In genomic region chr2:31037058-31037457, GRCh38 we compare ENCODE assay signal across 14 cellular contexts.
DNase-seq lines count a peak whose midpoint lies in the region; ATAC-seq and TF ChIP-seq lines count a peak whose summit lies in the region.
"Had no signal": no experiment of that assay in that cellular context is flagged by ENCODE, and none has a peak within 500 bp of the region (broad histone marks: within the 10 kb centered on the region; RNA-seq: fewer than 3 reads in every experiment).

No MANE protein-coding gene starts in this region.

- no peak for TF ChIP-seq CTCF in choroid plexus epithelial cell (conservative IDR thresholded peaks at IDR 0.05; ENCODE audit: low read depth, low read length)

- in situ Hi-C loops in Caki2 (cut with HindIII; ENCODE audit: low pct_unique_long_range_greater_than_20kb, low sequenced_read_pairs) (no loop called here), KBM-7 (cut with MboI; ENCODE audit: low pct_unique_long_range_greater_than_20kb, low sequenced_read_pairs) (no loop called here)

- ATAC-seq in HG03469 (IDR thresholded peaks at IDR 0.05; ENCODE audit: unreplicated experiment) (no peak), HG02938 (IDR thresholded peaks at IDR 0.05; ENCODE audit: unreplicated experiment) (no peak)

- no peak overlapping the region for H3K4me3 ChIP-seq in choroid plexus epithelial cell (ENCODE audit: low read depth, low read length)
- H3K4me3 ChIP-seq: GM23248, HAP-1 had no signal

- DNase-seq in Caki2 (ENCODE audit: low read depth): peak; percentile 17
- DNase-seq in KBM-7: peak; percentile 23
- peak; percentile 5 for DNase-seq in choroid plexus epithelial cell (ENCODE audit: low read depth)
- no peak for DNase-seq in activated CD8-positive, alpha-beta memory T cell treated with anti-CD3 and anti-CD28 coated beads for 24 hours
- DNase-seq: C1 segment of cervical spinal cord; CD4-positive, CD25-positive, alpha-beta regulatory T cell; CD8-positive, alpha-beta memory T cell; COR-L47; GM23248; IMR-90; KG1 had no signal
